In genomic region chr15:69358850-69359249, GRCh38 we compare ENCODE assay signal across 1 cellular context.
TF ChIP-seq lines count a peak whose summit lies in the region.

No MANE protein-coding gene starts in this region.

TF ChIP-seq in HepG2, 621 proteins besides CTCF, POLR2A, EP300 and RAD21:
- TF ChIP-seq FOXM1 (CRISPR knock-in tag; IDR thresholded peaks at IDR 0.05) (no peak), ZNF564 (CRISPR knock-in tag; IDR thresholded peaks at IDR 0.05) (peak; percentile 97; the same call in 1 of the 2 replicates)
